8 cellular contexts compared by ENCODE assay signal in genomic region chr12:34218193-34219045, GRCh38.
DNase-seq lines count a peak whose midpoint lies in the region; ATAC-seq and TF ChIP-seq lines count a peak whose summit lies in the region.

No MANE protein-coding gene starts in this region.

- WGBS in liver, result 5% methylated on average over 39 of the region's 39 CpGs

- H2AFZ ChIP-seq in ACC112 (ENCODE audit: low read length, unreplicated experiment), result peak overlapping the region; percentile 74

- TF ChIP-seq CTCF in coronary artery (IDR thresholded peaks at IDR 0.05) (peak; percentile 78), liver (IDR thresholded peaks at IDR 0.05; ENCODE audit: low read depth, low read length, missing input control) (peak; percentile 97)

- H3K27me3 ChIP-seq in ACC112 (ENCODE audit: insufficient read depth, low read length) (peaks cover 8% of the 10 kb centered on the region; the same call in 1 of the 2 replicates), liver (ENCODE audit: control insufficient read depth in 4 of 4, insufficient read depth in 4 of 4, low read length in 3 of 4) (no peaks in the 10 kb centered on the region)

- DNase-seq in NCI-H2196 (lab: John Stamatoyannopoulos, UW; ENCODE audit: unreplicated experiment) (peak; percentile 66), coronary artery (ENCODE audit: low spot score) (no peak)
- DNase-seq in activated CD4-positive, CD25-positive, alpha-beta regulatory T cell treated with anti-CD3 and anti-CD28 coated beads, Interleukin-2, amount 50 U/mL, for 72 hours, result peak; percentile 66
- peak; percentile 46 to 52 for DNase-seq in stimulated activated CD4-positive, alpha-beta T cell treated with anti-CD3 and anti-CD28 coated beads, Interleukin-4, amount 100 ng/mL, for 4 hours

- no peak overlapping the region for H3K9ac ChIP-seq in liver (ENCODE audit: low read depth in 1 of 2, low read length in 2 of 2)

- H3K27ac ChIP-seq in ACC112 (ENCODE audit: low read depth, low read length), result no peak overlapping the region
- no peak overlapping the region for H3K27ac ChIP-seq in coronary artery
- H3K27ac ChIP-seq in liver (ENCODE audit: low read depth in 1 of 2, low read length in 2 of 2), result peak overlapping the region; percentile 15 to 47

- H3K4me1 ChIP-seq in ACC112 (ENCODE audit: control insufficient read depth, insufficient read depth, low read length, unreplicated experiment) (no peaks in the 10 kb centered on the region), liver (ENCODE audit: control insufficient read depth in 4 of 4, insufficient read depth in 4 of 4, low read length in 3 of 4) (peaks cover 0 to 9% (median 4%) of the 10 kb centered on the region in 4 donors)

- H3K79me2 ChIP-seq in ACC112 (ENCODE audit: control insufficient read depth, insufficient read depth, low read length, unreplicated experiment), result no peaks in the 10 kb centered on the region

- H3K4me3 ChIP-seq in ACC112 (ENCODE audit: low read depth, low read length), result peak overlapping the region; percentile 63
- peak overlapping the region; percentile 42 for H3K4me3 ChIP-seq in coronary artery
- H3K4me3 ChIP-seq in liver (ENCODE audit: low read depth in 1 of 3, low read length in 3 of 3), result peak overlapping the region; percentile 56 to 71 (median 65)

- peak; percentile 93 for ATAC-seq in GM18519 (IDR thresholded peaks at IDR 0.05; ENCODE audit: low FRiP score, unreplicated experiment)
- peak; percentile 84 for ATAC-seq in HG03103 (IDR thresholded peaks at IDR 0.05; ENCODE audit: low read depth, unreplicated experiment)

- no peaks in the 10 kb centered on the region for H3K9me3 ChIP-seq in liver (ENCODE audit: control insufficient read depth in 4 of 4, low read length in 3 of 4)

- H3K36me3 ChIP-seq in ACC112 (ENCODE audit: insufficient read depth, low read length) (no peaks in the 10 kb centered on the region), liver (ENCODE audit: control insufficient read depth in 4 of 4, insufficient read depth in 3 of 4, low read depth in 1 of 4, low read length in 3 of 4) (no peaks in the 10 kb centered on the region)

- TF ChIP-seq RAD21 in liver (IDR thresholded peaks at IDR 0.05), result peak; percentile 92

TF ChIP-seq in liver, 16 proteins besides CTCF, POLR2A, EP300 and RAD21:
- TF ChIP-seq YY1 (IDR thresholded peaks at IDR 0.05), result peak; percentile 92
- peak in 1 of 2 donors; percentile 40 for TF ChIP-seq EGR1 (IDR thresholded peaks at IDR 0.05; ENCODE audit: low read depth in 2 of 2)
- no peak for TF ChIP-seq MAX (IDR thresholded peaks at IDR 0.05)
- TF ChIP-seq HNF4G (IDR thresholded peaks at IDR 0.05), result no peak
- peak in 1 of 2 donors; percentile 17 for TF ChIP-seq HNF4A (conservative IDR thresholded peaks at IDR 0.05)
- peak; percentile 56 to 66 for TF ChIP-seq RXRA (IDR thresholded peaks at IDR 0.05)
- TF ChIP-seq ATF3 (IDR thresholded peaks at IDR 0.05), result no peak

Comparison
In these comparisons a context has a peak if more than half of its experiments do, and no peak if none do; other contexts are left out.
1. H3K27ac ChIP-seq: peak in liver (2 of 2); none in ACC112 (single experiment) and coronary artery (0 of 2).
2. Peak in every context shown above with its lines, with median percentiles within 50 percentile points of each other: H3K4me3 ChIP-seq.